ENCODE assay signal across 11 cellular contexts in the genomic region with DNA sequence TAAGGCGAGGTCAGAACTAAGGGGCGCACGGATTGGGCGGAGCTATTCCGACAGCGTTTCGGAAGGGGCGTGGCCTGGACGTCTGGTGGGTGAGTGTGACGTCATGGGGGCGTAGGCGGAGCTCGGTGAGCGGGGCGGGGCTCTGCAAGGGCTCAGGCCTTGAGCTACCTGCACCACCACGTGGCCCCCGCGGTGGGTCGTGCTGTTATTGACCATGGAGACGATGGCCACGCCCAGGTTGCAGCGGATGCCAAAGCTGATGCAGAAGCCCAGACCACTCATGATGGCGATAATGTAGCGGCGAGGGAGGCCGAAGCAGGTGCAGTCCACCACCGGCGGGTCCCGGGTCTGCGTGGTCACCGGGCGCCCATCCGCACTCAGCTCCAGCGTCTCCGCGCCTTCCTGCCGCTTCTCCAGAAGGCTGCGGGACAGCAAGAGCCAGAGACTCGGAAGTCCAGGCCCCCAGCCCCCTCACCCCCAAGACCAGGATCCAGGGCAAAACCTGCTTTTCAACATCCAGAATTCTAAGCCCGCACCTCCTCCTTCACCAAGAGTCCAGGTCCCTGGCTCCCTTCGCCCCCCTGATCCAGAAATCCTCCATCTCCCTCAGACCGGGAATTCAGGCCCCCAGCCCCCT. TPM values are rescaled to one million over a fixed set of nuclear protein-coding genes. Genes with fewer than 3 reads are reported as not detected.
DNase-seq lines count a peak whose midpoint lies in the region; ATAC-seq, FAIRE-seq and TF ChIP-seq lines count a peak whose summit lies in the region.
"Had no signal": no experiment of that assay in that cellular context is flagged by ENCODE, and none has a peak within 500 bp of the region (broad histone marks: within the 10 kb centered on the region; RNA-seq: fewer than 3 reads in every experiment).

No MANE protein-coding gene starts in this region.

- no peak for TF ChIP-seq RAD21 in HepG2 (CRISPR knock-in tag; IDR thresholded peaks at IDR 0.05)

- peak overlapping the region; percentile 4 to 65 for H3K4me3 Mint-ChIP-seq in activated T-cell treated with anti-CD3 and anti-CD28 coated beads, Interleukin-2, amount 50 U/mL, for 72 hours
- H3K4me3 Mint-ChIP-seq in immature natural killer cell, result peak overlapping the region in 1 of 5 donors; percentile 48

- H3K4me2 ChIP-seq in HepG2 (ENCODE audit: low read depth, low read length), result no peak overlapping the region; the same call in 1 of the 2 replicates
- H3K4me2 ChIP-seq: BLaER1 treated with 17β-estradiol and CSF1 and Interleukin-3, amounts not matched to agents 10 nM and 100 nM had no signal

- peaks cover 10 to 87% of the 10 kb centered on the region in 2 experiments for H3K27me3 ChIP-seq in HepG2 (ENCODE audit: control insufficient read depth in 1 of 2, insufficient read depth in 2 of 2, low read length in 2 of 2)
- peaks cover 7 to 20% of the 10 kb centered on the region in 2 donors for H3K27me3 ChIP-seq in right lobe of liver
- peaks cover 60% of the 10 kb centered on the region for H3K27me3 ChIP-seq in adrenal gland

- intact Hi-C loops in HepG2 (cut with micrococcal nuclease; ENCODE audit: unreplicated experiment) (no loop called here), right lobe of liver (cut with DNase I) (loop anchor here (5.0 to 10.0 kb wide), 2 partner anchors 39 to 182 kb away; no protein-coding TSS in a partner anchor), adrenal gland (cut with DNase I) (no loop called here)

- no peaks in the 10 kb centered on the region for H3K79me2 ChIP-seq in HepG2 (ENCODE audit: insufficient read depth, low read length)

- POLR2A ChIA-PET in HepG2 (lab: Yijun Ruan, JAX), result interaction anchor here (1.0 kb wide), 1 partner anchor 17 kb away, joined by 3 read pairs; a partner anchor contains a TSS

- ATAC-seq in HepG2 (no peak), right lobe of liver (no peak), HG02642 (IDR thresholded peaks at IDR 0.05; ENCODE audit: poor library complexity, unreplicated experiment) (no peak)
- ATAC-seq in activated T-cell treated with anti-CD3 and anti-CD28 coated beads, Interleukin-2, amount 50 U/mL, for 72 hours (replicated peaks in 1 of 2), result peak; percentile 42 to 50

- no peaks in the 10 kb centered on the region for H4K20me1 ChIP-seq in HepG2 (ENCODE audit: insufficient read depth, low read length)

- TF ChIP-seq POLR2A in HepG2 (IDR thresholded peaks at IDR 0.05; ENCODE audit: insufficient read depth in 1 of 2, low read depth in 2 of 2, low read length in 2 of 2), result no peak
- TF ChIP-seq POLR2A in right lobe of liver (IDR thresholded peaks at IDR 0.05), result no peak
- TF ChIP-seq POLR2A in adrenal gland (IDR thresholded peaks at IDR 0.05), result no peak

- in situ Hi-C loops in HepG2 (cut with HindIII; ENCODE audit: extremely low pct_ligation_motif_present, low pct_unique_long_range_greater_than_20kb), result no loop called here

- peaks cover 97% of the 10 kb centered on the region for H3K27me3 Mint-ChIP-seq in activated T-cell treated with anti-CD3 and anti-CD28 coated beads, Interleukin-2, amount 50 U/mL, for 72 hours (ENCODE audit: low read depth)
- peaks cover 42 to 59% (median 46%) of the 10 kb centered on the region in 3 donors for H3K27me3 Mint-ChIP-seq in immature natural killer cell (ENCODE audit: low read depth in 3 of 3)

- no peak overlapping the region for H3K4me3 ChIP-seq in HepG2 (replicated peaks in 1 of 3; ENCODE audit: insufficient read depth in 1 of 3, low read depth in 2 of 3, low read length in 3 of 3)
- H3K4me3 ChIP-seq in right lobe of liver, result no peak overlapping the region
- no peak overlapping the region for H3K4me3 ChIP-seq in adrenal gland
- H3K4me3 ChIP-seq: BLaER1 treated with 17β-estradiol and CSF1 and Interleukin-3, amounts not matched to agents 10 nM and 100 nM had no signal

- H3K27ac ChIP-seq in HepG2 (ENCODE audit: extremely low read length, insufficient read depth, low read length) (no peak overlapping the region), right lobe of liver (no peak overlapping the region), adrenal gland (no peak overlapping the region)
- H3K27ac ChIP-seq: BLaER1 treated with 17β-estradiol and CSF1 and Interleukin-3, amounts not matched to agents 10 nM and 100 nM had no signal

- H3K9ac ChIP-seq in HepG2 (ENCODE audit: insufficient read depth, low read depth, low read length), result no peak overlapping the region
- H3K9ac ChIP-seq: BLaER1 treated with 17β-estradiol and CSF1 and Interleukin-3, amounts not matched to agents 10 nM and 100 nM had no signal

- CTCF ChIA-PET in HepG2 (lab: Yijun Ruan, JAX; ENCODE audit: low intra/inter-chr PET ratio, low total read pairs), result no interaction called here

- no peaks in the 10 kb centered on the region for H3K9me3 ChIP-seq in HepG2 (ENCODE audit: low read length)
- H3K9me3 ChIP-seq in right lobe of liver, result no peaks in the 10 kb centered on the region
- no peaks in the 10 kb centered on the region for H3K9me3 ChIP-seq in adrenal gland (replicated peaks in 1 of 3)

- no peak overlapping the region for H2AFZ ChIP-seq in HepG2 (ENCODE audit: low read length)

- no peak for TF ChIP-seq EP300 in HepG2 (IDR thresholded peaks at IDR 0.05; ENCODE audit: low read depth in 2 of 2, low read length in 2 of 2)
- no peak for TF ChIP-seq EP300 in HepG2 (CRISPR knock-in tag; IDR thresholded peaks at IDR 0.05; ENCODE audit: borderline replicate concordance)

- DNase-seq in HepG2 (ENCODE audit: low spot score), result no peak
- no peak for DNase-seq in right lobe of liver
- DNase-seq in activated T-cell treated with anti-CD3 and anti-CD28 coated beads, Interleukin-2, amount 50 U/mL, for 72 hours, result peak; percentile 82
- DNase-seq in immature natural killer cell, result peak in 2 of 3 donors; percentile 40 to 45
- no peak for DNase-seq in adrenal gland
- no peak for DNase-seq in KG1 (lab: John Stamatoyannopoulos, UW)
- no peak for DNase-seq in HTR-8/SVneo (ENCODE audit: insufficient read length, low spot score)
- DNase-seq: mammary epithelial cell had no signal

- peaks cover 39% of the 10 kb centered on the region for H3K4me1 Mint-ChIP-seq in activated T-cell treated with anti-CD3 and anti-CD28 coated beads, Interleukin-2, amount 50 U/mL, for 72 hours (ENCODE audit: low read depth)
- peaks cover 23% of the 10 kb centered on the region in 2 donors for H3K4me1 Mint-ChIP-seq in immature natural killer cell

- H3K36me3 ChIP-seq in HepG2 (replicated peaks in 1 of 2; ENCODE audit: control insufficient read depth in 1 of 2, insufficient read depth in 2 of 2, low read length in 2 of 2) (no peaks in the 10 kb centered on the region), right lobe of liver (no peaks in the 10 kb centered on the region), adrenal gland (replicated peaks in 1 of 2) (no peaks in the 10 kb centered on the region)
- H3K36me3 ChIP-seq: BLaER1 treated with 17β-estradiol and CSF1 and Interleukin-3, amounts not matched to agents 10 nM and 100 nM had no signal

- H3K27ac Mint-ChIP-seq in activated T-cell treated with anti-CD3 and anti-CD28 coated beads, Interleukin-2, amount 50 U/mL, for 72 hours, result no peak overlapping the region
- no peak overlapping the region for H3K27ac Mint-ChIP-seq in immature natural killer cell

- no peaks in the 10 kb centered on the region for H3K9me3 Mint-ChIP-seq in activated T-cell treated with anti-CD3 and anti-CD28 coated beads, Interleukin-2, amount 50 U/mL, for 72 hours
- peaks cover 0 to 3% (median 0%) of the 10 kb centered on the region in 6 donors for H3K9me3 Mint-ChIP-seq in immature natural killer cell

- FAIRE-seq in HepG2 (lab: Jason Lieb, UNC), result no peak
- FAIRE-seq in HTR-8/SVneo (lab: Jason Lieb, UNC), result no peak

- H3K36me3 Mint-ChIP-seq in activated T-cell treated with anti-CD3 and anti-CD28 coated beads, Interleukin-2, amount 50 U/mL, for 72 hours (ENCODE audit: insufficient read depth in 2 of 2), result peaks cover under 1 to 4% of the 10 kb centered on the region in 2 donors
- peaks cover 0 to 5% (median 3%) of the 10 kb centered on the region in 3 donors for H3K36me3 Mint-ChIP-seq in immature natural killer cell

- no TSS peak for BruUV-seq in HepG2 (replicated peaks; lab: Mats Ljungman, UMichigan)

- H3K4me1 ChIP-seq in HepG2 (ENCODE audit: insufficient read depth, low read length) (peaks cover 1% of the 10 kb centered on the region), right lobe of liver (no peaks in the 10 kb centered on the region), adrenal gland (replicated peaks in 1 of 2) (no peaks in the 10 kb centered on the region)

- no peak for TF ChIP-seq CTCF in HepG2 (CRISPR knock-in tag; IDR thresholded peaks at IDR 0.05)
- no peak for TF ChIP-seq CTCF in right lobe of liver (IDR thresholded peaks at IDR 0.05)
- TF ChIP-seq CTCF in adrenal gland (IDR thresholded peaks at IDR 0.05), result no peak

- WGBS in HepG2 (ENCODE audit: low lambda C conversion rate), result 71% methylated on average over 11 of the region's 42 CpGs
- WGBS in right lobe of liver (ENCODE audit: insufficient coverage, low coverage, low lambda C conversion rate, missing lambda C conversion rate), result 19% methylated on average over 14 of the region's 42 CpGs
- WGBS in adrenal gland, 4 donors, result 8 to 17% (median 15%) methylated on average over 12 to 42 of the region's 42 CpGs

RNA-seq across cellular contexts. Expression of a gene that starts 4.8 kb away (rescaled TPM):
- not detected in 2 replicates for total RNA-seq in HepG2 (2016; rRNA removed; fragmentation: Illumina TruSeq; extraction: Trizol)
- total RNA-seq in HepG2 (2016; cell fraction: cytosol; rRNA removed; fragmentation: Illumina TruSeq; extraction: Trizol; ENCODE audit: low read depth), result not detected in 2 replicates
- 0.06 TPM in 1 of 2 replicates, not detected in the other for total RNA-seq in HepG2 (2016; cell fraction: insoluble cytoplasmic fraction; rRNA removed; fragmentation: Illumina TruSeq; extraction: Trizol)
- 0.06 TPM in 1 of 2 replicates, not detected in the other for total RNA-seq in HepG2 (2016; cell fraction: membrane; rRNA removed; fragmentation: Illumina TruSeq; extraction: Trizol)
- not detected in 2 replicates for total RNA-seq in HepG2 (2016; cell fraction: nucleus; rRNA removed; fragmentation: Illumina TruSeq; extraction: Trizol)
- polyA plus RNA-seq in HepG2 (2011; rRNA removed), result 0.32 and 0.37 TPM in 2 replicates
- 0.15 and 0.22 TPM in 2 replicates for polyA plus RNA-seq in HepG2 (2011; cell fraction: cytosol; rRNA removed)
- 1.9 and 2.4 TPM in 2 replicates for polyA plus RNA-seq in HepG2 (2011; cell fraction: nucleus; rRNA removed)
- polyA plus RNA-seq in HepG2 (2012), result 0.17 and 0.37 TPM in 2 replicates
- polyA plus RNA-seq in HepG2 (2016; cell fraction: cytosol; fragmentation: Illumina TruSeq; extraction: Trizol; ENCODE audit: low read depth), result 0.03 and 0.05 TPM in 2 replicates
- polyA plus RNA-seq in HepG2 (2016; cell fraction: insoluble cytoplasmic fraction; fragmentation: Illumina TruSeq; extraction: Trizol; ENCODE audit: low read depth), result 0.09 and 0.10 TPM in 2 replicates
- not detected in 2 replicates for polyA plus RNA-seq in HepG2 (2016; cell fraction: membrane; fragmentation: Illumina TruSeq; extraction: Trizol; ENCODE audit: low read depth)
- polyA plus RNA-seq in HepG2 (2016; cell fraction: nucleus; fragmentation: Illumina TruSeq; extraction: Trizol; ENCODE audit: insufficient read depth, low read depth), result 0.40 and 0.49 TPM in 2 replicates
- 0.19 and 0.34 TPM in 2 replicates for polyA minus RNA-seq in HepG2 (2011; rRNA and poly(A)+ RNA removed; ENCODE audit: low replicate concordance)
- polyA minus RNA-seq in HepG2 (2011; cell fraction: cytosol; rRNA and poly(A)+ RNA removed), result 0.40 TPM in 1 of 2 replicates, not detected in the other
- polyA minus RNA-seq in HepG2 (2011; cell fraction: nucleus; rRNA and poly(A)+ RNA removed), result 0.77 and 1.6 TPM in 2 replicates
- under 1 TPM in 1 of 6 experiments, not detected in 5; 0.13 TPM for total RNA-seq in right lobe of liver
- total RNA-seq in activated T-cell treated with anti-CD3 and anti-CD28 coated beads, Interleukin-2, amount 50 U/mL, for 72 hours, result under 1 TPM; 0.42 to 0.74 TPM
- polyA plus RNA-seq in immature natural killer cell, result not detected
- 1 to 10 TPM in 5 of 8 donors, under 1 TPM in 3; 0.43 to 9.6 (median 1.6) TPM for total RNA-seq in adrenal gland
- 1 to 10 TPM in 2 of 3 donors, under 1 TPM in 1; 0.18 to 1.9 (median 1.0) TPM for polyA plus RNA-seq in adrenal gland

RNA-seq across cellular contexts. Expression of a gene that starts 11.3 kb away (rescaled TPM):
- total RNA-seq in HepG2 (2016; rRNA removed; fragmentation: Illumina TruSeq; extraction: Trizol), result not detected in 2 replicates
- not detected in 2 replicates for total RNA-seq in HepG2 (2016; cell fraction: cytosol; rRNA removed; fragmentation: Illumina TruSeq; extraction: Trizol; ENCODE audit: low read depth)
- total RNA-seq in HepG2 (2016; cell fraction: insoluble cytoplasmic fraction; rRNA removed; fragmentation: Illumina TruSeq; extraction: Trizol), result not detected in 2 replicates
- total RNA-seq in HepG2 (2016; cell fraction: membrane; rRNA removed; fragmentation: Illumina TruSeq; extraction: Trizol), result not detected in 2 replicates
- total RNA-seq in HepG2 (2016; cell fraction: nucleus; rRNA removed; fragmentation: Illumina TruSeq; extraction: Trizol), result not detected in 2 replicates
- not detected in 2 replicates for polyA plus RNA-seq in HepG2 (2011; rRNA removed)
- not detected in 2 replicates for polyA plus RNA-seq in HepG2 (2011; cell fraction: cytosol; rRNA removed)
- polyA plus RNA-seq in HepG2 (2011; cell fraction: nucleus; rRNA removed), result not detected in 2 replicates
- polyA plus RNA-seq in HepG2 (2012), result not detected in 2 replicates
- not detected in 2 replicates for polyA plus RNA-seq in HepG2 (2016; cell fraction: cytosol; fragmentation: Illumina TruSeq; extraction: Trizol; ENCODE audit: low read depth)
- polyA plus RNA-seq in HepG2 (2016; cell fraction: insoluble cytoplasmic fraction; fragmentation: Illumina TruSeq; extraction: Trizol; ENCODE audit: low read depth), result not detected in 2 replicates
- not detected in 2 replicates for polyA plus RNA-seq in HepG2 (2016; cell fraction: membrane; fragmentation: Illumina TruSeq; extraction: Trizol; ENCODE audit: low read depth)
- polyA plus RNA-seq in HepG2 (2016; cell fraction: nucleus; fragmentation: Illumina TruSeq; extraction: Trizol; ENCODE audit: insufficient read depth, low read depth), result not detected in 2 replicates
- not detected in 2 replicates for polyA minus RNA-seq in HepG2 (2011; rRNA and poly(A)+ RNA removed; ENCODE audit: low replicate concordance)
- polyA minus RNA-seq in HepG2 (2011; cell fraction: cytosol; rRNA and poly(A)+ RNA removed), result not detected in 2 replicates
- polyA minus RNA-seq in HepG2 (2011; cell fraction: nucleus; rRNA and poly(A)+ RNA removed), result not detected in 2 replicates
- not detected for total RNA-seq in right lobe of liver
- not detected for total RNA-seq in activated T-cell treated with anti-CD3 and anti-CD28 coated beads, Interleukin-2, amount 50 U/mL, for 72 hours
- not detected for polyA plus RNA-seq in immature natural killer cell
- total RNA-seq in adrenal gland, result not detected
- not detected for polyA plus RNA-seq in adrenal gland
- total RNA-seq: mammary epithelial cell; T-helper 1 cell treated with Interleukin-12 subunit alpha and Interleukin-12 subunit beta and Interleukin-4 antibody, amounts not matched to agents 30 ng/mL and 1 ng/mL, for 36 hours had no signal
- polyA plus RNA-seq: mammary epithelial cell had no signal

RNA-seq across cellular contexts. Expression of a gene that starts 13.3 kb away (rescaled TPM):
- total RNA-seq in HepG2 (2016; rRNA removed; fragmentation: Illumina TruSeq; extraction: Trizol) (not detected in 2 replicates), right lobe of liver (not detected), adrenal gland (not detected)
- total RNA-seq in HepG2 (2016; cell fraction: cytosol; rRNA removed; fragmentation: Illumina TruSeq; extraction: Trizol; ENCODE audit: low read depth), result not detected in 2 replicates
- total RNA-seq in HepG2 (2016; cell fraction: insoluble cytoplasmic fraction; rRNA removed; fragmentation: Illumina TruSeq; extraction: Trizol), result not detected in 2 replicates
- not detected in 2 replicates for total RNA-seq in HepG2 (2016; cell fraction: membrane; rRNA removed; fragmentation: Illumina TruSeq; extraction: Trizol)
- total RNA-seq in HepG2 (2016; cell fraction: nucleus; rRNA removed; fragmentation: Illumina TruSeq; extraction: Trizol), result not detected in 2 replicates
- polyA plus RNA-seq in HepG2 (2011; rRNA removed) (not detected in 2 replicates), immature natural killer cell (not detected), adrenal gland (not detected)
- polyA plus RNA-seq in HepG2 (2011; cell fraction: cytosol; rRNA removed), result not detected in 2 replicates
- polyA plus RNA-seq in HepG2 (2011; cell fraction: nucleus; rRNA removed), result not detected in 2 replicates
- polyA plus RNA-seq in HepG2 (2012), result not detected in 2 replicates
- not detected in 2 replicates for polyA plus RNA-seq in HepG2 (2016; cell fraction: cytosol; fragmentation: Illumina TruSeq; extraction: Trizol; ENCODE audit: low read depth)
- not detected in 2 replicates for polyA plus RNA-seq in HepG2 (2016; cell fraction: insoluble cytoplasmic fraction; fragmentation: Illumina TruSeq; extraction: Trizol; ENCODE audit: low read depth)
- polyA plus RNA-seq in HepG2 (2016; cell fraction: membrane; fragmentation: Illumina TruSeq; extraction: Trizol; ENCODE audit: low read depth), result not detected in 2 replicates
- not detected in 2 replicates for polyA plus RNA-seq in HepG2 (2016; cell fraction: nucleus; fragmentation: Illumina TruSeq; extraction: Trizol; ENCODE audit: insufficient read depth, low read depth)
- polyA minus RNA-seq in HepG2 (2011; rRNA and poly(A)+ RNA removed; ENCODE audit: low replicate concordance), result not detected in 2 replicates
- polyA minus RNA-seq in HepG2 (2011; cell fraction: cytosol; rRNA and poly(A)+ RNA removed), result not detected in 2 replicates
- polyA minus RNA-seq in HepG2 (2011; cell fraction: nucleus; rRNA and poly(A)+ RNA removed), result not detected in 2 replicates
- total RNA-seq in activated T-cell treated with anti-CD3 and anti-CD28 coated beads, Interleukin-2, amount 50 U/mL, for 72 hours, result not detected
- total RNA-seq: mammary epithelial cell; T-helper 1 cell treated with Interleukin-12 subunit alpha and Interleukin-12 subunit beta and Interleukin-4 antibody, amounts not matched to agents 30 ng/mL and 1 ng/mL, for 36 hours had no signal
- polyA plus RNA-seq: mammary epithelial cell had no signal

RNA-seq across cellular contexts. Expression of a gene that starts 15.1 kb away (rescaled TPM):
- total RNA-seq in HepG2 (2016; rRNA removed; fragmentation: Illumina TruSeq; extraction: Trizol) (94.9 and 110 TPM in 2 replicates), right lobe of liver (10 to 100 TPM; 37.4 to 57.7 (median 43.4) TPM), adrenal gland (100 to 1,000 TPM in 3 of 8 donors, 10 to 100 TPM in 5; 63.1 to 131 (median 83.6) TPM)
- 60.4 and 74.8 TPM in 2 replicates for total RNA-seq in HepG2 (2016; cell fraction: cytosol; rRNA removed; fragmentation: Illumina TruSeq; extraction: Trizol; ENCODE audit: low read depth)
- total RNA-seq in HepG2 (2016; cell fraction: insoluble cytoplasmic fraction; rRNA removed; fragmentation: Illumina TruSeq; extraction: Trizol), result 105 and 114 TPM in 2 replicates
- total RNA-seq in HepG2 (2016; cell fraction: membrane; rRNA removed; fragmentation: Illumina TruSeq; extraction: Trizol), result 77.7 and 93.8 TPM in 2 replicates
- 75.2 and 89.0 TPM in 2 replicates for total RNA-seq in HepG2 (2016; cell fraction: nucleus; rRNA removed; fragmentation: Illumina TruSeq; extraction: Trizol)
- polyA plus RNA-seq in HepG2 (2011; rRNA removed) (126 and 137 TPM in 2 replicates), immature natural killer cell (10 to 100 TPM; 91.4 to 97.6 (median 93.3) TPM), adrenal gland (100 to 1,000 TPM in 1 of 3 donors, 10 to 100 TPM in 2; 26.6 to 103 (median 72.3) TPM)
- 117 and 150 TPM in 2 replicates for polyA plus RNA-seq in HepG2 (2011; cell fraction: cytosol; rRNA removed)
- 281 and 313 TPM in 2 replicates for polyA plus RNA-seq in HepG2 (2011; cell fraction: nucleus; rRNA removed)
- 108 and 121 TPM in 2 replicates for polyA plus RNA-seq in HepG2 (2012)
- polyA plus RNA-seq in HepG2 (2016; cell fraction: cytosol; fragmentation: Illumina TruSeq; extraction: Trizol; ENCODE audit: low read depth), result 33.5 and 45.1 TPM in 2 replicates
- 86.6 and 90.0 TPM in 2 replicates for polyA plus RNA-seq in HepG2 (2016; cell fraction: insoluble cytoplasmic fraction; fragmentation: Illumina TruSeq; extraction: Trizol; ENCODE audit: low read depth)
- polyA plus RNA-seq in HepG2 (2016; cell fraction: membrane; fragmentation: Illumina TruSeq; extraction: Trizol; ENCODE audit: low read depth), result 42.8 and 56.0 TPM in 2 replicates
- 175 and 195 TPM in 2 replicates for polyA plus RNA-seq in HepG2 (2016; cell fraction: nucleus; fragmentation: Illumina TruSeq; extraction: Trizol; ENCODE audit: insufficient read depth, low read depth)
- 83.0 and 106 TPM in 2 replicates for polyA minus RNA-seq in HepG2 (2011; rRNA and poly(A)+ RNA removed; ENCODE audit: low replicate concordance)
- polyA minus RNA-seq in HepG2 (2011; cell fraction: cytosol; rRNA and poly(A)+ RNA removed), result 40.9 and 42.6 TPM in 2 replicates
- polyA minus RNA-seq in HepG2 (2011; cell fraction: nucleus; rRNA and poly(A)+ RNA removed), result 50.9 and 63.0 TPM in 2 replicates
- 100 to 1,000 TPM; 128 to 132 TPM for total RNA-seq in activated T-cell treated with anti-CD3 and anti-CD28 coated beads, Interleukin-2, amount 50 U/mL, for 72 hours

RNA-seq across cellular contexts. Expression of a gene that starts 16.5 kb away (rescaled TPM):
- 29.6 and 34.9 TPM in 2 replicates for total RNA-seq in HepG2 (2016; rRNA removed; fragmentation: Illumina TruSeq; extraction: Trizol)
- total RNA-seq in HepG2 (2016; cell fraction: cytosol; rRNA removed; fragmentation: Illumina TruSeq; extraction: Trizol; ENCODE audit: low read depth), result 2.5 and 3.4 TPM in 2 replicates
- 27.6 and 38.2 TPM in 2 replicates for total RNA-seq in HepG2 (2016; cell fraction: insoluble cytoplasmic fraction; rRNA removed; fragmentation: Illumina TruSeq; extraction: Trizol)
- total RNA-seq in HepG2 (2016; cell fraction: membrane; rRNA removed; fragmentation: Illumina TruSeq; extraction: Trizol), result 6.3 and 7.8 TPM in 2 replicates
- total RNA-seq in HepG2 (2016; cell fraction: nucleus; rRNA removed; fragmentation: Illumina TruSeq; extraction: Trizol), result 15.0 and 23.1 TPM in 2 replicates
- 8.4 and 9.2 TPM in 2 replicates for polyA plus RNA-seq in HepG2 (2011; rRNA removed)
- 6.8 and 16.2 TPM in 2 replicates for polyA plus RNA-seq in HepG2 (2011; cell fraction: cytosol; rRNA removed)
- 31.7 and 40.0 TPM in 2 replicates for polyA plus RNA-seq in HepG2 (2011; cell fraction: nucleus; rRNA removed)
- 7.6 and 9.2 TPM in 2 replicates for polyA plus RNA-seq in HepG2 (2012)
- polyA plus RNA-seq in HepG2 (2016; cell fraction: cytosol; fragmentation: Illumina TruSeq; extraction: Trizol; ENCODE audit: low read depth), result 1.7 and 2.8 TPM in 2 replicates
- 25.4 and 29.9 TPM in 2 replicates for polyA plus RNA-seq in HepG2 (2016; cell fraction: insoluble cytoplasmic fraction; fragmentation: Illumina TruSeq; extraction: Trizol; ENCODE audit: low read depth)
- polyA plus RNA-seq in HepG2 (2016; cell fraction: membrane; fragmentation: Illumina TruSeq; extraction: Trizol; ENCODE audit: low read depth), result 3.2 and 4.3 TPM in 2 replicates
- polyA plus RNA-seq in HepG2 (2016; cell fraction: nucleus; fragmentation: Illumina TruSeq; extraction: Trizol; ENCODE audit: insufficient read depth, low read depth), result 40.8 and 41.9 TPM in 2 replicates
- 16.3 and 53.3 TPM in 2 replicates for polyA minus RNA-seq in HepG2 (2011; rRNA and poly(A)+ RNA removed; ENCODE audit: low replicate concordance)
- polyA minus RNA-seq in HepG2 (2011; cell fraction: cytosol; rRNA and poly(A)+ RNA removed), result 13.7 and 17.8 TPM in 2 replicates
- 3.6 and 4.4 TPM in 2 replicates for polyA minus RNA-seq in HepG2 (2011; cell fraction: nucleus; rRNA and poly(A)+ RNA removed)
- total RNA-seq in right lobe of liver, result 10 to 100 TPM; 14.4 to 29.6 (median 19.8) TPM
- total RNA-seq in activated T-cell treated with anti-CD3 and anti-CD28 coated beads, Interleukin-2, amount 50 U/mL, for 72 hours, result 10 to 100 TPM; 21.8 to 23.4 TPM
- 10 to 100 TPM; 37.2 to 57.0 (median 42.4) TPM for polyA plus RNA-seq in immature natural killer cell
- 10 to 100 TPM; 23.8 to 47.8 (median 29.7) TPM for total RNA-seq in adrenal gland
- 10 to 100 TPM in 2 of 3 donors, 1 to 10 TPM in 1; 3.6 to 95.5 (median 86.7) TPM for polyA plus RNA-seq in adrenal gland

Comparison
In these comparisons a context has a peak if more than half of its experiments do, and no peak if none do; other contexts are left out.
1. intact Hi-C loops: an anchor here in right lobe of liver (5.0 to 10.0 kb wide); none called in HepG2 and adrenal gland.
2. ATAC-seq: peak in activated T-cell treated with anti-CD3 and anti-CD28 coated beads, Interleukin-2, amount 50 U/mL, for 72 hours (2 of 2); none in HepG2 (single experiment), right lobe of liver (0 of 4) and HG02642 (single experiment).
3. DNase-seq: peak in activated T-cell treated with anti-CD3 and anti-CD28 coated beads, Interleukin-2, amount 50 U/mL, for 72 hours (2 of 2) and immature natural killer cell (2 of 3); none in HepG2 (single experiment), right lobe of liver (0 of 3), adrenal gland (0 of 7), KG1 (single experiment) and HTR-8/SVneo (single experiment).